ENCODE assay signal across 16 cellular contexts in genomic region chr1:228349701-228350171, GRCh38. TPM values are rescaled to one million over a fixed set of nuclear protein-coding genes. Genes with fewer than 3 reads are reported as not detected.
DNase-seq lines count a peak whose midpoint lies in the region; ATAC-seq and TF ChIP-seq lines count a peak whose summit lies in the region.
"Had no signal": no experiment of that assay in that cellular context is flagged by ENCODE, and none has a peak within 500 bp of the region (broad histone marks: within the 10 kb centered on the region; RNA-seq: fewer than 3 reads in every experiment).

No MANE protein-coding gene starts in this region.

- intact Hi-C loops in left ventricle myocardium superior (cut with micrococcal nuclease) (no loop called here), posterior cingulate gyrus (cut with DNase I) (no loop called here)

- TF ChIP-seq CTCF in MM.1S (IDR thresholded peaks at IDR 0.05; ENCODE audit: low read length) = no peak

- no peak overlapping the region for H2AFZ ChIP-seq in MM.1S (ENCODE audit: low read length)

- H3K79me2 ChIP-seq in MM.1S (ENCODE audit: low read length) = no peaks in the 10 kb centered on the region

- peak; percentile 0 for DNase-seq in stimulated activated CD4-positive, alpha-beta T cell treated with anti-CD3 and anti-CD28 coated beads, Interleukin-1b, Interleukin-23, amount 100 ng/mL, for 48 hours
- DNase-seq in stimulated activated CD4-positive, alpha-beta T cell treated with anti-CD3 and anti-CD28 coated beads, Interleukin-4, amount 100 ng/mL, for 1 hour = no peak
- DNase-seq in left ventricle myocardium superior (peak; percentile 28), posterior cingulate gyrus (peak in 6 of 10 donors; percentile 2 to 80 (median 34)), SHP77 treated with DMSO at 0.1 percent for 48 hours (lab: John Stamatoyannopoulos, UW) (no peak), MM.1S (no peak)
- DNase-seq in activated CD4-positive, CD25-positive, alpha-beta regulatory T cell (lab: John Stamatoyannopoulos, UW) = no peak
- DNase-seq: activated CD4-positive, alpha-beta T cell treated with anti-CD3 and anti-CD28 coated beads, Interleukin-2, amount 50 U/mL, for 1 hour; activated gamma-delta T cell treated with Interleukin-2 at 50 U/mL for 16 hours; amygdala; dermis blood vessel endothelial cell; EL; NCI-H1048; NCI-H1930; NCI-H226; stimulated activated CD8-positive, alpha-beta memory T cell treated with anti-CD3 and anti-CD28 coated beads, Interleukin-4, amount 100 ng/mL, for 48 hours had no signal

- ATAC-seq in left ventricle myocardium superior = no peak

- H3K9ac ChIP-seq in MM.1S (ENCODE audit: low read length) = no peak overlapping the region

- H3K4me1 ChIP-seq in MM.1S (ENCODE audit: low read length) = no peaks in the 10 kb centered on the region

- H3K4me2 ChIP-seq in MM.1S (ENCODE audit: low read depth, low read length) = no peak overlapping the region

- H3K27ac ChIP-seq in MM.1S (ENCODE audit: low read length) = no peak overlapping the region

- no peak overlapping the region for H3K4me3 ChIP-seq in MM.1S (ENCODE audit: low read length)

- H3F3A ChIP-seq in MM.1S (ENCODE audit: insufficient read depth, low read length) = no peaks in the 10 kb centered on the region

- H3K36me3 ChIP-seq in MM.1S (replicated peaks; ENCODE audit: insufficient read depth, low read length) = no peaks in the 10 kb centered on the region

- H3K9me2 ChIP-seq in MM.1S (replicated peaks; ENCODE audit: insufficient read depth, low read length) = no peaks in the 10 kb centered on the region

- H4K20me1 ChIP-seq in MM.1S (ENCODE audit: insufficient read depth, low read length) = no peaks in the 10 kb centered on the region

- no peaks in the 10 kb centered on the region for H3K9me3 ChIP-seq in MM.1S (replicated peaks; ENCODE audit: insufficient read depth, low read length)

- no peaks in the 10 kb centered on the region; the same call in 1 of the 2 replicates for H3K27me3 ChIP-seq in MM.1S (replicated peaks; ENCODE audit: insufficient read depth, low read length)

RNA-seq across cellular contexts. Expression of gene TRIM11, which starts 56.9 kb away (rescaled TPM):
- total RNA-seq in left ventricle myocardium superior = 7.6 TPM

Comparison
In these comparisons a context has a peak if more than half of its experiments do, and no peak if none do; other contexts are left out.
1. DNase-seq: peak in stimulated activated CD4-positive, alpha-beta T cell treated with anti-CD3 and anti-CD28 coated beads, Interleukin-1b, Interleukin-23, amount 100 ng/mL, for 48 hours (single experiment), left ventricle myocardium superior (single experiment) and posterior cingulate gyrus (6 of 10); none in stimulated activated CD4-positive, alpha-beta T cell treated with anti-CD3 and anti-CD28 coated beads, Interleukin-4, amount 100 ng/mL, for 1 hour (single experiment), activated CD4-positive, CD25-positive, alpha-beta regulatory T cell (0 of 4), SHP77 treated with DMSO at 0.1 percent for 48 hours (single experiment) and MM.1S (single experiment).